Comparison of ENCODE assay signal across 14 cellular contexts in the genomic region with DNA sequence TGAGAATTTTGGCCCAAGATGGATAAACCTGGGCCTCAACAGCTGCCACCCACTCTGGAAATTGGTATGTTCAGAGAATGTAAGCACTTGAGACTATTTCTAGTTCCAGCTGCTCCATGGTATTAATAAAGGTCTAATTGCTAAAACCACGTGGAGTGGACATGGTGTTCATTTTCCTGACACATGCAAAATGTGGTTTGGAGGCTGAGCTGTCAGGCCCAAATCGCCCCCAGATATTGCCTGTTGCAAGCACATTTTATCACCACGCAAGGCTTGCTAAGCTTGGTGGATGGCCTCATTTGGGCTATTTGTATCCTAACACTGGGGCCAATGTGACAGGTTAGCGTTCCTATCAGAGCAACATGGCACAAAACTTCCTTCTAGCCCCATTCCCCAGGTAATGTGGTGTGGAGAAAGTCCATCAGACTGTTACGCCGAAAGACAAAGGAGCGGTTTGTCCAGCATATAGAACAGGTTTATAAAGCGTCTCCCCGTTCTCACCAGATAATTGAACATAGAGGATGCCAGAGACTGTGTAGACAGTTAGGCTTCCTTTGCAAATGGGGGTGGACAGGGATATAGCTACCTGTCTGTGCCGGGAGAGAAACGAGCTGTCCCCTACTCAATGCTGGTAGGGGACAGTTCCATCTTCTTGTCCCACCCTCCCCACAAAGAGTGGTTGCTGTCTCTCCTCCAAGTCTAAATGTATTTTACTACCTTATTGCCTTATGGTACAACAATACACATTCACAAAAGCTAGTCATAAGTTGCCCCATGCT.
DNase-seq lines count a peak whose midpoint lies in the region; ATAC-seq and TF ChIP-seq lines count a peak whose summit lies in the region.
"Had no signal": no experiment of that assay in that cellular context is flagged by ENCODE, and none has a peak within 500 bp of the region (broad histone marks: within the 10 kb centered on the region; RNA-seq: fewer than 3 reads in every experiment).

No MANE protein-coding gene starts in this region.

- TF ChIP-seq CTCF in right atrium auricular region (IDR thresholded peaks at IDR 0.05) (no peak), GM13976 (IDR thresholded peaks at IDR 0.05; ENCODE audit: borderline replicate concordance, control extremely low read depth, extremely low read depth, insufficient read depth, missing control alignments) (no peak)

- ATAC-seq in right cardiac atrium: peak; percentile 11 to 20
- peak; percentile 10 for ATAC-seq in GM21619 (IDR thresholded peaks at IDR 0.05; ENCODE audit: unreplicated experiment)
- ATAC-seq in HG03280 (IDR thresholded peaks at IDR 0.05; ENCODE audit: unreplicated experiment): peak; percentile 22
- peak; percentile 55 for ATAC-seq in stimulated activated memory B cell treated with anti-CD40 and anti-IgM and Interleukin-4, amounts not matched to agents 10 μg/mL and 1 μg/mL and 100 μg/mL, for 72 hours
- ATAC-seq: pancreas had no signal

- H3K9me3 ChIP-seq in right cardiac atrium (ENCODE audit: control insufficient read depth, low read length) (no peaks in the 10 kb centered on the region), right atrium auricular region (no peaks in the 10 kb centered on the region)
- H3K9me3 ChIP-seq: pancreas had no signal

- H3K36me3 Mint-ChIP-seq in stimulated activated memory B cell treated with anti-CD40 and anti-IgM and Interleukin-4, amounts not matched to agents 10 μg/mL and 1 μg/mL and 100 μg/mL, for 72 hours: peaks cover 16% of the 10 kb centered on the region

- H3K36me3 ChIP-seq in right atrium auricular region: peaks cover 13% of the 10 kb centered on the region
- H3K36me3 ChIP-seq: pancreas had no signal

- H3K4me3 Mint-ChIP-seq in stimulated activated memory B cell treated with anti-CD40 and anti-IgM and Interleukin-4, amounts not matched to agents 10 μg/mL and 1 μg/mL and 100 μg/mL, for 72 hours: no peak overlapping the region

- H3K27ac ChIP-seq in right cardiac atrium (ENCODE audit: low read length) (no peak overlapping the region), right atrium auricular region (peak overlapping the region in 1 of 2 donors; percentile 69)
- H3K27ac ChIP-seq: pancreas had no signal

- H3K9me3 Mint-ChIP-seq in stimulated activated memory B cell treated with anti-CD40 and anti-IgM and Interleukin-4, amounts not matched to agents 10 μg/mL and 1 μg/mL and 100 μg/mL, for 72 hours: no peaks in the 10 kb centered on the region

- in situ Hi-C loops in GM13976 (cut with MboI; ENCODE audit: low sequenced_read_pairs, unreplicated experiment): no loop called here

- H3K4me3 ChIP-seq in right cardiac atrium (ENCODE audit: low read length): no peak overlapping the region
- no peak overlapping the region for H3K4me3 ChIP-seq in right atrium auricular region
- H3K4me3 ChIP-seq: pancreas had no signal

- DNase-seq in right cardiac atrium (no peak), right atrium auricular region (ENCODE audit: low spot score) (no peak), GM13976 (ENCODE audit: low spot score) (no peak), AG20443 (ENCODE audit: low spot score) (no peak)
- DNase-seq in stimulated activated CD4-positive, alpha-beta T cell treated with anti-CD3 and anti-CD28 coated beads, Interleukin-1b, Interleukin-23, amount 100 ng/mL, for 48 hours: no peak
- DNase-seq: amygdala, islet precursor cell, NCI-H1930, NCI-H526 treated with DMSO at 0.1 percent for 48 hours, pancreas, T-helper 9 cell had no signal

- H3K27me3 ChIP-seq in right cardiac atrium (ENCODE audit: control insufficient read depth, insufficient read depth): no peaks in the 10 kb centered on the region
- H3K27me3 ChIP-seq in right atrium auricular region: no peaks in the 10 kb centered on the region

- intact Hi-C loops in right cardiac atrium (cut with DNase I): no loop called here

- peak overlapping the region; percentile 70 for H3K27ac Mint-ChIP-seq in stimulated activated memory B cell treated with anti-CD40 and anti-IgM and Interleukin-4, amounts not matched to agents 10 μg/mL and 1 μg/mL and 100 μg/mL, for 72 hours

- peaks cover 2% of the 10 kb centered on the region for H3K4me1 ChIP-seq in right cardiac atrium (ENCODE audit: control insufficient read depth, insufficient read depth, low read length)
- H3K4me1 ChIP-seq in right atrium auricular region: peaks cover 0 to 4% of the 10 kb centered on the region in 2 donors
- H3K4me1 ChIP-seq: pancreas had no signal

- H3K4me1 Mint-ChIP-seq in stimulated activated memory B cell treated with anti-CD40 and anti-IgM and Interleukin-4, amounts not matched to agents 10 μg/mL and 1 μg/mL and 100 μg/mL, for 72 hours: peaks cover 67% of the 10 kb centered on the region

- 82% methylated on average over 11 of the region's 11 CpGs for WGBS in right cardiac atrium

- no peaks in the 10 kb centered on the region for H3K27me3 Mint-ChIP-seq in stimulated activated memory B cell treated with anti-CD40 and anti-IgM and Interleukin-4, amounts not matched to agents 10 μg/mL and 1 μg/mL and 100 μg/mL, for 72 hours
